In the genomic region with DNA sequence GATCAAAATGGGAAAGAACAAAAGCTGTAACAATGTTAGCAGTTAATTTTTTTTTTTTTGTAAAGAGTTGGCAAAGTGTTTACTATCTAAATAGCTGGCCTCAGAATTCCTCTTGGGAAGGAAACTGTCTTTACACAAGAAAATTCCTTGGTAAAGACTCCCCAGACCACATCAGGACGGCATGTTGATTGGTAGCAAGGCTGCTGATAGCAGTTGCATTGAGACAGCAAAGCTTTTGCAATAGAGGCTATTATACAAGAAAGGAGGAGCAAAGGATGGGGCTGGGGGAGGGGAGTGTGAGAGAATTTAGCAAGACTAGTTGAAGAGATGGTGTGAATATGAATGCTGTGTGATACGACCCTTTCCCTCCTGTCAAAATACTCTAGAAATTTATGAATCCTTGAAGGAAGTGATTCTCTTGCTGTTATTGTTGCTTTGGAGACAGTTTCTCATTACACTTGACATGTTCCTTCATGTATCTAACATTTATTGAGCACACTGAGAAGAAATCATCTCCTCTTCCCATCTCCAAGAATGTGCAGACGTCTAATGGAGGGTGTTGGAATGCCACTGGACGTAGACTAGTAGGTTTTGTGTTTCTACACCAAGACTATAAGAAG, we compare ENCODE assay signal across 23 cellular contexts.
A peak's percentile ranks its signal among the peaks of the same experiment; 100 is the strongest.
DNase-seq lines count a peak whose midpoint lies in the region; FAIRE-seq and TF ChIP-seq lines count a peak whose summit lies in the region.
"Had no signal": no experiment of that assay in that cellular context is flagged by ENCODE, and none has a peak within 500 bp of the region (broad histone marks: within the 10 kb centered on the region; RNA-seq: fewer than 3 reads in every experiment).

No MANE protein-coding gene starts in this region.

- no peak overlapping the region for H3K4me3 ChIP-seq in bronchial epithelial cell (ENCODE audit: low read depth, low read length)
- no peak overlapping the region for H3K4me3 ChIP-seq in mesenchymal stem cell (ENCODE audit: insufficient read depth in 1 of 2, low read depth in 1 of 2, low read length in 2 of 2)
- H3K4me3 ChIP-seq: A549, SK-N-MC, upper lobe of left lung had no signal

- H3K27me3 Mint-ChIP-seq in activated naive CD4-positive, alpha-beta T cell treated with anti-CD3 and anti-CD28 coated beads for 36 hours (ENCODE audit: low read depth) = peaks cover 10% of the 10 kb centered on the region

- H3K36me3 Mint-ChIP-seq in activated naive CD4-positive, alpha-beta T cell treated with anti-CD3 and anti-CD28 coated beads for 36 hours (ENCODE audit: low read depth) = no peaks in the 10 kb centered on the region

- CTCF ChIA-PET in activated naive CD4-positive, alpha-beta T cell treated with anti-CD3 and anti-CD28 coated beads for 36 hours (lab: Charles Lee) = interaction anchor here (0.6 to 0.7 kb wide), 2 partner anchors 10 to 25 kb away, joined by 3 read pairs; no protein-coding TSS in a partner anchor

- H3K27ac ChIP-seq in mesenchymal stem cell (ENCODE audit: low read length, poor library complexity, severe bottlenecking) = no peak overlapping the region
- H3K27ac ChIP-seq: A549, SK-N-MC, upper lobe of left lung had no signal

- peak; percentile 13 for DNase-seq in AG08395 (ENCODE audit: low spot score)
- DNase-seq in MV-4-11 (lab: John Stamatoyannopoulos, UW) = peak; percentile 26
- DNase-seq in bronchial epithelial cell (ENCODE audit: low read depth) = peak; percentile 42
- DNase-seq in mesenchymal stem cell = peak; percentile 68
- DNase-seq in T-helper 9 cell = no peak
- DNase-seq in EL = no peak
- DNase-seq in activated naive CD4-positive, alpha-beta T cell treated with anti-CD3 and anti-CD28 coated beads for 36 hours = no peak
- no peak for DNase-seq in NAMALWA (ENCODE audit: low spot score)
- DNase-seq: activated CD4-positive, alpha-beta memory T cell treated with anti-CD3 and anti-CD28 coated beads, Interleukin-2, amount 10 ng/mL, durations not matched to agents 7 days and 5 days; activated CD4-positive, CD25-positive, alpha-beta regulatory T cell; activated naive CD4-positive, alpha-beta T cell; aorta; DMS 273 treated with DMSO at 0.1 percent for 48 hours; HFFc6; NCI-H1417 treated with DMSO at 0.1 percent for 48 hours; NCI-H2171 treated with DMSO at 0.1 percent for 48 hours; NCI-H82; Peyer's patch; upper lobe of left lung had no signal

- 53% methylated on average over 1 of the region's 4 CpGs for WGBS in mesenchymal stem cell

- H2BK12ac ChIP-seq in mesenchymal stem cell (ENCODE audit: low read length in 2 of 2) = no peak overlapping the region

- H3K27me3 ChIP-seq in bronchial epithelial cell (ENCODE audit: control insufficient read depth, insufficient read depth, low read length) = no peaks in the 10 kb centered on the region
- H3K27me3 ChIP-seq in mesenchymal stem cell (ENCODE audit: control insufficient read depth in 1 of 2, insufficient read depth in 1 of 2, low read length in 2 of 2) = no peaks in the 10 kb centered on the region
- H3K27me3 ChIP-seq: Peyer's patch, upper lobe of left lung had no signal

- H2BK15ac ChIP-seq in mesenchymal stem cell (ENCODE audit: low read depth, poor library complexity, severe bottlenecking) = no peak overlapping the region

- intact Hi-C loops in activated naive CD4-positive, alpha-beta T cell treated with anti-CD3 and anti-CD28 coated beads for 36 hours (cut with micrococcal nuclease) = no loop called here

- no peak overlapping the region for H3K14ac ChIP-seq in mesenchymal stem cell (ENCODE audit: low read length in 2 of 2)

- no peaks in the 10 kb centered on the region for H3K79me1 ChIP-seq in mesenchymal stem cell (replicated peaks; ENCODE audit: low read length, poor library complexity, severe bottlenecking)

- TF ChIP-seq CTCF in bronchial epithelial cell (IDR thresholded peaks at IDR 0.05; ENCODE audit: insufficient read depth, low read length, severe bottlenecking) = no peak

- no peak overlapping the region for H2BK5ac ChIP-seq in mesenchymal stem cell (ENCODE audit: low read depth, low read length, poor library complexity, severe bottlenecking)

- H3K36me3 ChIP-seq in bronchial epithelial cell (ENCODE audit: control insufficient read depth, insufficient read depth, low read length) (no peaks in the 10 kb centered on the region), mesenchymal stem cell (ENCODE audit: control insufficient read depth in 1 of 2, insufficient read depth in 2 of 2, low read depth in 1 of 2, low read length in 2 of 2) (no peaks in the 10 kb centered on the region)
- H3K36me3 ChIP-seq: Peyer's patch, upper lobe of left lung had no signal

- no peak overlapping the region for H3K4me3 Mint-ChIP-seq in activated naive CD4-positive, alpha-beta T cell treated with anti-CD3 and anti-CD28 coated beads for 36 hours
- H3K4me3 Mint-ChIP-seq: activated CD4-positive, alpha-beta memory T cell treated with anti-CD3 and anti-CD28 coated beads, Interleukin-2, amount 10 ng/mL, durations not matched to agents 7 days and 5 days; HFFc6; T-helper 2 cell treated with Interferon-gamma antibody and Interleukin-4, amounts not matched to agents 5 μg/mL and 100 μg/mL, for 36 hours had no signal

- no peak overlapping the region for H2BK120ac ChIP-seq in mesenchymal stem cell (ENCODE audit: low read depth, low read length)

- H3K9me3 Mint-ChIP-seq in activated naive CD4-positive, alpha-beta T cell treated with anti-CD3 and anti-CD28 coated beads for 36 hours = no peaks in the 10 kb centered on the region
- H3K9me3 Mint-ChIP-seq: activated CD4-positive, alpha-beta memory T cell treated with anti-CD3 and anti-CD28 coated beads, Interleukin-2, amount 10 ng/mL, durations not matched to agents 7 days and 5 days; T-helper 2 cell treated with Interferon-gamma antibody and Interleukin-4, amounts not matched to agents 5 μg/mL and 100 μg/mL, for 36 hours had no signal

- no peak overlapping the region for H3K23ac ChIP-seq in mesenchymal stem cell (ENCODE audit: low read length in 2 of 2)

- H2AK5ac ChIP-seq in mesenchymal stem cell (ENCODE audit: low read length, severe bottlenecking) = no peak overlapping the region

- no peak overlapping the region for H3K4me2 ChIP-seq in mesenchymal stem cell (ENCODE audit: low read length, poor library complexity, severe bottlenecking)
- H3K4me2 ChIP-seq: A549 had no signal

- no peaks in the 10 kb centered on the region for H3K4me1 Mint-ChIP-seq in activated naive CD4-positive, alpha-beta T cell treated with anti-CD3 and anti-CD28 coated beads for 36 hours (ENCODE audit: low read depth)
- H3K4me1 Mint-ChIP-seq: activated CD4-positive, alpha-beta memory T cell treated with anti-CD3 and anti-CD28 coated beads, Interleukin-2, amount 10 ng/mL, durations not matched to agents 7 days and 5 days had no signal

- H3K4ac ChIP-seq in mesenchymal stem cell (ENCODE audit: low read depth in 1 of 2, low read length in 2 of 2) = no peak overlapping the region

- H3K9me3 ChIP-seq in mesenchymal stem cell (ENCODE audit: control insufficient read depth, low read length) = no peaks in the 10 kb centered on the region
- H3K9me3 ChIP-seq: A549, Peyer's patch, upper lobe of left lung had no signal

- H2AFZ ChIP-seq in mesenchymal stem cell (ENCODE audit: low read depth, low read length) = no peak overlapping the region

- H3K18ac ChIP-seq in mesenchymal stem cell (ENCODE audit: low read depth in 1 of 2, low read length in 2 of 2) = no peak overlapping the region

- H3K27ac Mint-ChIP-seq in activated naive CD4-positive, alpha-beta T cell treated with anti-CD3 and anti-CD28 coated beads for 36 hours = no peak overlapping the region
- H3K27ac Mint-ChIP-seq: activated CD4-positive, alpha-beta memory T cell treated with anti-CD3 and anti-CD28 coated beads, Interleukin-2, amount 10 ng/mL, durations not matched to agents 7 days and 5 days; HFFc6; T-helper 2 cell treated with Interferon-gamma antibody and Interleukin-4, amounts not matched to agents 5 μg/mL and 100 μg/mL, for 36 hours had no signal

- no peak overlapping the region for H4K91ac ChIP-seq in mesenchymal stem cell (ENCODE audit: low read length)

- no peak overlapping the region for H4K8ac ChIP-seq in mesenchymal stem cell (ENCODE audit: low read length)

- peaks cover 3% of the 10 kb centered on the region for H3K4me1 ChIP-seq in mesenchymal stem cell (ENCODE audit: control insufficient read depth, insufficient read depth, low read depth, low read length)
- H3K4me1 ChIP-seq: A549, Peyer's patch had no signal

- no peak overlapping the region for H3K9ac ChIP-seq in mesenchymal stem cell (ENCODE audit: low read length)

- FAIRE-seq in bronchial epithelial cell (lab: Jason Lieb, UNC) = no peak
- FAIRE-seq: A549, G401.6 had no signal

Comparison
In these comparisons a context has a peak if more than half of its experiments do, and no peak if none do; other contexts are left out.
1. DNase-seq: peak in AG08395 (single experiment), MV-4-11 (single experiment), bronchial epithelial cell (single experiment) and mesenchymal stem cell (single experiment); none in T-helper 9 cell (single experiment), EL (single experiment), activated naive CD4-positive, alpha-beta T cell treated with anti-CD3 and anti-CD28 coated beads for 36 hours (single experiment) and NAMALWA (single experiment).